In the genomic region with DNA sequence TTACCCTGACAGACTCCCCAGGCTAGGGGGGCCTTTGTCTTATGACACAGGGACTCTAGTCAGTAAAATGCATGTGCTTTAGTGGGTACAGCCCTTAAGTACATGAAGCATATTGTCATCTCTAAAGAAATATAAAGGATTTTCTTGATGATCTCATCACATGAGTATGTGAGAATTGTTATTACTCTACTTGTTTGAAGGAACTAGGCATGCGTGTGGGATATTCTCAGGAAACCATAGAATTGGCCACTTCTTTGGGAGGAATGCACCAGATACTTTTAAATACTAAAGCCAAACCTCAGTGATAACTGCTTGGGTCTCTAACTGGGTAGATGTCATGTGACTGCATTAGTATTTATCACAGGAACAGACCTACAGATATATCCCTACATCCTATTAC, we compare ENCODE assay signal across 1 cellular context.
TF ChIP-seq lines count a peak whose summit lies in the region.

No MANE protein-coding gene starts in this region.

TF ChIP-seq in HCT116, 20 proteins besides CTCF, POLR2A, EP300 and RAD21 (continued from another document):
- TF ChIP-seq REST (IDR thresholded peaks at IDR 0.05; ENCODE audit: low read depth) (no peak), POLR2AphosphoS5 (IDR thresholded peaks at IDR 0.05; ENCODE audit: low read depth, low read length) (no peak), SP1 (IDR thresholded peaks at IDR 0.05; ENCODE audit: low read depth) (no peak), EZH2phosphoT487 (IDR thresholded peaks at IDR 0.05; ENCODE audit: borderline replicate concordance) (no peak), SIN3A (IDR thresholded peaks at IDR 0.05; ENCODE audit: low read depth) (no peak), YY1 (IDR thresholded peaks at IDR 0.05; ENCODE audit: extremely low read depth, insufficient replicate concordance, low read depth, low read length) (no peak), ZNF274 (IDR thresholded peaks at IDR 0.05; ENCODE audit: low read depth, low read length) (no peak), SRF (IDR thresholded peaks at IDR 0.05; ENCODE audit: low read depth) (no peak)
- TF ChIP-seq, protein P1, sequence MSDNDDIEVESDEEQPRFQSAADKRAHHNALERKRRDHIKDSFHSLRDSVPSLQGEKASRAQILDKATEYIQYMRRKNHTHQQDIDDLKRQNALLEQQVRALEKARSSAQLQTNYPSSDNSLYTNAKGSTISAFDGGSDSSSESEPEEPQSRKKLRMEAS (IDR thresholded peaks at IDR 0.05), result no peak
TF ChIP-seq in HCT116: peak in this region for 0.
